In genomic region chrX:96721398-96721797, GRCh38 we compare ENCODE assay signal across 12 cellular contexts. TPM values are rescaled to one million over a fixed set of nuclear protein-coding genes. Genes with fewer than 3 reads are reported as not detected.
DNase-seq lines count a peak whose midpoint lies in the region; ATAC-seq and TF ChIP-seq lines count a peak whose summit lies in the region.
"Had no signal": no experiment of that assay in that cellular context is flagged by ENCODE, and none has a peak within 500 bp of the region (broad histone marks: within the 10 kb centered on the region; RNA-seq: fewer than 3 reads in every experiment).

No MANE protein-coding gene starts in this region.

- H3K27ac Mint-ChIP-seq in activated T-helper 17 cell treated with anti-CD3 and anti-CD28 coated beads, Interleukin-2, amount 50 U/mL, for 72 hours, result no peak overlapping the region
- H3K27ac Mint-ChIP-seq: CD4-positive, CD25-positive, alpha-beta regulatory T cell; natural killer cell treated with Interleukin-12 subunit alpha and Interleukin-12 subunit beta and Interleukin-15 and Interleukin-18, amount 100 ng/mL, for 72 hours had no signal

- H3K4me1 Mint-ChIP-seq in activated T-helper 17 cell treated with anti-CD3 and anti-CD28 coated beads, Interleukin-2, amount 50 U/mL, for 72 hours, result peaks cover 4% of the 10 kb centered on the region

- in situ Hi-C loops in GM13977 (cut with MboI; ENCODE audit: low pct_unique_long_range_greater_than_20kb, low sequenced_read_pairs, unreplicated experiment), result no loop called here

- H3K9me3 Mint-ChIP-seq in activated T-helper 17 cell treated with anti-CD3 and anti-CD28 coated beads, Interleukin-2, amount 50 U/mL, for 72 hours, result no peaks in the 10 kb centered on the region
- H3K9me3 Mint-ChIP-seq: CD4-positive, CD25-positive, alpha-beta regulatory T cell; natural killer cell treated with Interleukin-12 subunit alpha and Interleukin-12 subunit beta and Interleukin-15 and Interleukin-18, amount 100 ng/mL, for 72 hours had no signal

- ATAC-seq in HG03064 (IDR thresholded peaks at IDR 0.05; ENCODE audit: low read depth, unreplicated experiment), result peak; percentile 99
- peak; percentile 87 for ATAC-seq in activated T-helper 17 cell treated with anti-CD3 and anti-CD28 coated beads, Interleukin-2, amount 50 U/mL, for 72 hours (replicated peaks)

- TF ChIP-seq CTCF in GM13977 (IDR thresholded peaks at IDR 0.05; ENCODE audit: extremely low read depth, insufficient read depth, missing control alignments) (no peak), GM20000 (IDR thresholded peaks at IDR 0.05; ENCODE audit: extremely low read depth, missing control alignments) (no peak)

- DNase-seq in GM13977 (ENCODE audit: low spot score) (peak; percentile 31), GM20000 (ENCODE audit: low spot score) (peak; percentile 38), dermis blood vessel endothelial cell (no peak), cerebellar cortex (ENCODE audit: low spot score) (no peak), COLO668 (lab: John Stamatoyannopoulos, UW; ENCODE audit: unreplicated experiment) (no peak)
- DNase-seq in central memory CD4-positive, alpha-beta T cell, result no peak
- DNase-seq: CD4-positive, CD25-positive, alpha-beta regulatory T cell; gastrocnemius medialis; stimulated activated CD4-positive, alpha-beta T cell treated with anti-CD3 and anti-CD28 coated beads, Interleukin-2, amount 100 ng/mL, for 48 hours had no signal

- no peak overlapping the region for H3K4me3 Mint-ChIP-seq in activated T-helper 17 cell treated with anti-CD3 and anti-CD28 coated beads, Interleukin-2, amount 50 U/mL, for 72 hours
- H3K4me3 Mint-ChIP-seq: CD4-positive, CD25-positive, alpha-beta regulatory T cell; natural killer cell treated with Interleukin-12 subunit alpha and Interleukin-12 subunit beta and Interleukin-15 and Interleukin-18, amount 100 ng/mL, for 72 hours had no signal

- no peaks in the 10 kb centered on the region for H3K36me3 Mint-ChIP-seq in activated T-helper 17 cell treated with anti-CD3 and anti-CD28 coated beads, Interleukin-2, amount 50 U/mL, for 72 hours (ENCODE audit: low read depth)
- H3K36me3 Mint-ChIP-seq: CD4-positive, CD25-positive, alpha-beta regulatory T cell had no signal

- H3K27me3 Mint-ChIP-seq in activated T-helper 17 cell treated with anti-CD3 and anti-CD28 coated beads, Interleukin-2, amount 50 U/mL, for 72 hours, result no peaks in the 10 kb centered on the region
- H3K27me3 Mint-ChIP-seq: CD4-positive, CD25-positive, alpha-beta regulatory T cell had no signal

RNA-seq across cellular contexts. Expression of gene DIAPH2, which starts 36.8 kb away (rescaled TPM):
- 1 to 10 TPM; 7.1 to 9.0 TPM for total RNA-seq in activated T-helper 17 cell treated with anti-CD3 and anti-CD28 coated beads, Interleukin-2, amount 50 U/mL, for 72 hours
- 25.4 and 37.6 TPM in 2 replicates for total RNA-seq in dermis blood vessel endothelial cell

Comparison
In these comparisons a context has a peak if more than half of its experiments do, and no peak if none do; other contexts are left out.
1. DNase-seq: peak in GM13977 (single experiment) and GM20000 (single experiment); none in central memory CD4-positive, alpha-beta T cell (single experiment), dermis blood vessel endothelial cell (single experiment), cerebellar cortex (single experiment) and COLO668 (single experiment).